Comparison of ENCODE assay signal across 7 cellular contexts in the genomic region with DNA sequence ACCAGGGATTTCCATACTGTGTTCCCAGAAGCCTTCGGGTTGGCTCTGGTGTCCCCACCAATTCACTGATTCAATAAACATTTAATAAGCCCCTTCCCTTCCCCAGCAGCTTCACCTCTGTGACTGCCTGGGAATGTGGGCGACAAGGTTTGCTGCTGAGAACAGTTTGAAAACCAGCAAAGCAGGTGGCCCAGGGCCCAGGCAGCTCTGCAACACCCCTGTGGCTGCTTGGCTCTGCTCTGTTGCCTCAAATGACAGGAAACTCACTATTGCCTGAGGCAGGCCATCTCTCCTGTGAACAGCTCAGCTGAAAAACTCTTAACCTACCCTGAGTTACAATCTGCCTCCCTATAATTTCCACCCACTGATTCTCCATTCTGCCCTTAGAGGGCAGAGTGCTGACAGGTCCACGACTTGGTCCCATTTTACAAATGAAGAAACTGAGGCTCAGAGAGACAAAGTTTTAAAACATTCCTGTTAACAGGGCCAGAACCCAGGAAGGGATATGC. TPM values are rescaled to one million over a fixed set of nuclear protein-coding genes. Genes with fewer than 3 reads are reported as not detected.
DNase-seq lines count a peak whose midpoint lies in the region; ATAC-seq and TF ChIP-seq lines count a peak whose summit lies in the region.

No MANE protein-coding gene starts in this region.

- CTCF ChIA-PET in GM10248 (lab: Yijun Ruan, JAX), result interaction anchor here (0.9 to 2.1 kb wide), 12 partner anchors 14 to 116 kb away, joined by 3 to 7 read pairs (median 4); no protein-coding TSS in a partner anchor
- CTCF ChIA-PET in activated CD8-positive, alpha-beta T cell treated with anti-CD3 and anti-CD28 coated beads, Interleukin-2, amount 10 ng/mL, durations not matched to agents 7 days and 5 days (lab: Charles Lee), result interaction anchor here (0.7 to 7.6 kb wide), 13 partner anchors 8 to 195 kb away, joined by 3 to 85 read pairs (median 4); a partner anchor contains a TSS

- DNase-seq in GM10248 (ENCODE audit: extremely low spot score) (peak; percentile 72), naive B cell (peak; percentile 75), NCI-H2171 treated with DMSO at 0.1 percent for 48 hours (lab: John Stamatoyannopoulos, UW) (no peak), T-helper 9 cell (no peak)
- peak; percentile 57 for DNase-seq in activated CD8-positive, alpha-beta T cell treated with anti-CD3 and anti-CD28 coated beads, Interleukin-2, amount 10 ng/mL, durations not matched to agents 7 days and 5 days

- H3K4me3 Mint-ChIP-seq in activated CD8-positive, alpha-beta T cell treated with anti-CD3 and anti-CD28 coated beads, Interleukin-2, amount 10 ng/mL, durations not matched to agents 7 days and 5 days, result no peak overlapping the region
- H3K4me3 Mint-ChIP-seq in naive B cell, result peak overlapping the region; percentile 47 to 88 (median 82)

- H3K9me3 Mint-ChIP-seq in activated CD8-positive, alpha-beta T cell treated with anti-CD3 and anti-CD28 coated beads, Interleukin-2, amount 10 ng/mL, durations not matched to agents 7 days and 5 days (ENCODE audit: insufficient read depth), result no peaks in the 10 kb centered on the region
- H3K9me3 Mint-ChIP-seq in naive B cell, result no peaks in the 10 kb centered on the region

- POLR2A ChIA-PET in GM10248 (lab: Yijun Ruan, JAX), result interaction anchor here (1.8 kb wide), 1 partner anchor 10 kb away, joined by 6 read pairs; a partner anchor contains a TSS
- POLR2A ChIA-PET in activated CD8-positive, alpha-beta T cell treated with anti-CD3 and anti-CD28 coated beads, Interleukin-2, amount 10 ng/mL, durations not matched to agents 7 days and 5 days (lab: Charles Lee), result interaction anchor here (1.2 to 1.3 kb wide), 2 partner anchors 9 to 10 kb away, joined by 3 to 6 read pairs; a partner anchor contains a TSS

- peaks cover 37% of the 10 kb centered on the region for H3K36me3 Mint-ChIP-seq in activated CD8-positive, alpha-beta T cell treated with anti-CD3 and anti-CD28 coated beads, Interleukin-2, amount 10 ng/mL, durations not matched to agents 7 days and 5 days (ENCODE audit: low read depth)
- peaks cover 6 to 9% of the 10 kb centered on the region in 2 donors for H3K36me3 Mint-ChIP-seq in naive B cell

- peak overlapping the region; percentile 86 for H3K27ac Mint-ChIP-seq in activated CD8-positive, alpha-beta T cell treated with anti-CD3 and anti-CD28 coated beads, Interleukin-2, amount 10 ng/mL, durations not matched to agents 7 days and 5 days
- H3K27ac Mint-ChIP-seq in naive B cell, result peak overlapping the region; percentile 94 to 99 (median 98)

- TF ChIP-seq CTCF in GM10248 (IDR thresholded peaks at IDR 0.05; ENCODE audit: control extremely low read depth, extremely low read depth, low read depth, missing control alignments), result no peak

- peaks cover 86% of the 10 kb centered on the region for H3K4me1 Mint-ChIP-seq in activated CD8-positive, alpha-beta T cell treated with anti-CD3 and anti-CD28 coated beads, Interleukin-2, amount 10 ng/mL, durations not matched to agents 7 days and 5 days (ENCODE audit: low read depth)
- H3K4me1 Mint-ChIP-seq in naive B cell, result peaks cover 42 to 81% (median 70%) of the 10 kb centered on the region in 3 donors

- ATAC-seq in HG02678 (IDR thresholded peaks at IDR 0.05; ENCODE audit: unreplicated experiment), result peak; percentile 34
- peak; percentile 13 for ATAC-seq in activated CD8-positive, alpha-beta T cell treated with anti-CD3 and anti-CD28 coated beads, Interleukin-2, amount 10 ng/mL, durations not matched to agents 7 days and 5 days
- peak; percentile 51 to 55 for ATAC-seq in naive B cell (ENCODE audit: low read depth in 2 of 2)
- no peak for ATAC-seq in HG02642 (IDR thresholded peaks at IDR 0.05; ENCODE audit: poor library complexity, unreplicated experiment)

- H3K27me3 Mint-ChIP-seq in activated CD8-positive, alpha-beta T cell treated with anti-CD3 and anti-CD28 coated beads, Interleukin-2, amount 10 ng/mL, durations not matched to agents 7 days and 5 days (ENCODE audit: low read depth), result no peaks in the 10 kb centered on the region
- no peaks in the 10 kb centered on the region for H3K27me3 Mint-ChIP-seq in naive B cell

RNA-seq across cellular contexts. Expression of a gene that starts 10.5 kb away (rescaled TPM):
- total RNA-seq in activated CD8-positive, alpha-beta T cell treated with anti-CD3 and anti-CD28 coated beads, Interleukin-2, amount 10 ng/mL, durations not matched to agents 7 days and 5 days, result 10 to 100 TPM; 20.3 to 20.4 TPM
- 10 to 100 TPM; 43.9 to 79.9 (median 52.5) TPM for polyA plus RNA-seq in naive B cell (ENCODE audit: low read depth in 6 of 6)

RNA-seq across cellular contexts. Expression of a gene that starts 57.3 kb away (rescaled TPM):
- total RNA-seq in activated CD8-positive, alpha-beta T cell treated with anti-CD3 and anti-CD28 coated beads, Interleukin-2, amount 10 ng/mL, durations not matched to agents 7 days and 5 days, result under 1 TPM; 0.24 to 0.31 TPM
- under 1 TPM in 5 of 6 donors, not detected in 1; 0.08 to 0.90 (median 0.20) TPM for polyA plus RNA-seq in naive B cell (ENCODE audit: low read depth in 6 of 6)

Comparison
In these comparisons a context has a peak if more than half of its experiments do, and no peak if none do; other contexts are left out.
1. DNase-seq: peak in GM10248 (single experiment), activated CD8-positive, alpha-beta T cell treated with anti-CD3 and anti-CD28 coated beads, Interleukin-2, amount 10 ng/mL, durations not matched to agents 7 days and 5 days (single experiment) and naive B cell (single experiment); none in NCI-H2171 treated with DMSO at 0.1 percent for 48 hours (single experiment) and T-helper 9 cell (single experiment).